ENCODE assay signal across 16 cellular contexts in the genomic region with DNA sequence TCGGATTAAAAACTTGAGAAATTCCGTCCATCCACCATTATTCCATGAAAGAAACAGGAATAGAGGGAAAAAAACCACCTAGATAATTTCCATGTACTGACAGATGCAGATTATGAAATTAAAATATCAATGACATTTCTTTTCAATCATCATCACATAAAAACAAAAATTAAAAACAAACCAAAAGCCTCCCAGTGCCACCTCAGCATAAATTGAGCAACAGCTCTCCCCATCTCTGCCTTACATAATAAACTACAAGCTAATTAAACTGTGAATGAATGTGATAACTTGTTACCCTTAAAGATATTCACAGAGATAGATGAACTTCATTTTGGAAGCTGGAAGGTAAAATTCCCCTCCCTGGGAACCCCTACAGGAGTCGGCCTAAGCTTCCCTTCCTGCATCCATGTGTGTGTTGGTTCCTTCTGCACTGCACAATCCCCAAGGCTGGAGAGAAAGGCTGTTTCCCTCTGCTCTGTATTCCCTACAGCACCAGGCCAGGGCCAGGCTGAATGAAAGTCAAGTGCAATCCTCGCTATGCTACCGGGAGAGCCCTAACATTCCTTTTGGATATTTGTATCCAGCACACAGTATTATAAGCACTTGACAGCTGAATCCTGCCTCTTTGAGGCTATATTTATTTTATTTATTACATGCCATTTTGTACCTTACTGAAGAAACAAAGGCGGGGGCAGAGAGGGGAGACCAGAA. TPM values are rescaled to one million over a fixed set of nuclear protein-coding genes. Genes with fewer than 3 reads are reported as not detected.
DNase-seq lines count a peak whose midpoint lies in the region; ATAC-seq and TF ChIP-seq lines count a peak whose summit lies in the region.
"Had no signal": no experiment of that assay in that cellular context is flagged by ENCODE, and none has a peak within 500 bp of the region (broad histone marks: within the 10 kb centered on the region; RNA-seq: fewer than 3 reads in every experiment).

No MANE protein-coding gene starts in this region.

- peak; percentile 9 to 29 for ATAC-seq in left cardiac atrium
- ATAC-seq: HCT116, sciatic nerve had no signal

- peaks cover 0 to 25% of the 10 kb centered on the region in 2 donors for H3K4me1 ChIP-seq in breast epithelium

- DNase-seq in Ammon's horn (ENCODE audit: low spot score) (peak; percentile 46), NCI-H69 (lab: John Stamatoyannopoulos, UW) (peak; percentile 56), left cardiac atrium (no peak), progenitor cell of endocrine pancreas (ENCODE audit: low spot score, unreplicated experiment) (no peak), HUDEP-2 (lab: John Stamatoyannopoulos, UW; ENCODE audit: unreplicated experiment in 76 of 76) (no peak), breast epithelium (ENCODE audit: low spot score in 2 of 2) (no peak), GM20000 (ENCODE audit: low spot score) (no peak)
- DNase-seq in activated CD4-positive, CD25-positive, alpha-beta regulatory T cell (lab: John Stamatoyannopoulos, UW): no peak
- DNase-seq: activated CD4-positive, alpha-beta T cell treated with anti-CD3 and anti-CD28 coated beads, Interleukin-2, amount 50 U/mL, for 1 hour; activated naive CD8-positive, alpha-beta T cell treated with anti-CD3 and anti-CD28 coated beads for 36 hours; Calu3; NCI-H2081 treated with DMSO at 0.1 percent for 48 hours; uterus had no signal

- H3K9me3 Mint-ChIP-seq in progenitor cell of endocrine pancreas (ENCODE audit: low read depth): no peaks in the 10 kb centered on the region
- H3K9me3 Mint-ChIP-seq: activated naive CD8-positive, alpha-beta T cell treated with anti-CD3 and anti-CD28 coated beads for 36 hours; central memory CD8-positive, alpha-beta T cell had no signal

- no peak for TF ChIP-seq CTCF in progenitor cell of endocrine pancreas (IDR thresholded peaks at IDR 0.05; ENCODE audit: unreplicated experiment)
- TF ChIP-seq CTCF in breast epithelium (IDR thresholded peaks at IDR 0.05): no peak
- no peak for TF ChIP-seq CTCF in GM20000 (IDR thresholded peaks at IDR 0.05; ENCODE audit: extremely low read depth, missing control alignments)

- H3K4me1 Mint-ChIP-seq in progenitor cell of endocrine pancreas (ENCODE audit: low read depth): peaks cover 65% of the 10 kb centered on the region

- no peak overlapping the region for H3K4me3 Mint-ChIP-seq in progenitor cell of endocrine pancreas (ENCODE audit: low read depth)
- H3K4me3 Mint-ChIP-seq: activated naive CD8-positive, alpha-beta T cell treated with anti-CD3 and anti-CD28 coated beads for 36 hours; central memory CD8-positive, alpha-beta T cell had no signal

- peak overlapping the region; percentile 18 for H3K27ac Mint-ChIP-seq in progenitor cell of endocrine pancreas
- H3K27ac Mint-ChIP-seq: activated naive CD8-positive, alpha-beta T cell treated with anti-CD3 and anti-CD28 coated beads for 36 hours had no signal

- no peak for TF ChIP-seq POLR2A in breast epithelium (IDR thresholded peaks at IDR 0.05)

- peaks cover 4% of the 10 kb centered on the region for H3K36me3 Mint-ChIP-seq in progenitor cell of endocrine pancreas (ENCODE audit: insufficient read depth)

- no peaks in the 10 kb centered on the region for H3K27me3 Mint-ChIP-seq in progenitor cell of endocrine pancreas
- H3K27me3 Mint-ChIP-seq: activated naive CD8-positive, alpha-beta T cell treated with anti-CD3 and anti-CD28 coated beads for 36 hours; central memory CD8-positive, alpha-beta T cell had no signal

- H3K4me3 ChIP-seq in breast epithelium: no peak overlapping the region
- H3K4me3 ChIP-seq: uterus had no signal

- no peak overlapping the region for H3K27ac ChIP-seq in breast epithelium

- intact Hi-C loops in left cardiac atrium (cut with DNase I) (no loop called here), breast epithelium (cut with DNase I; ENCODE audit: low total_unique reads) (loop anchor here (2.0 kb wide), 1 partner anchor 25 kb away; no protein-coding TSS in a partner anchor)

- H3K9me3 ChIP-seq in breast epithelium: no peaks in the 10 kb centered on the region
- H3K9me3 ChIP-seq: uterus had no signal

- no peaks in the 10 kb centered on the region for H3K27me3 ChIP-seq in breast epithelium
- H3K27me3 ChIP-seq: uterus had no signal

- no peaks in the 10 kb centered on the region for H3K36me3 ChIP-seq in breast epithelium
- H3K36me3 ChIP-seq: uterus had no signal

RNA-seq across cellular contexts. Expression of gene CCDC6, which starts 8.1 kb away (rescaled TPM):
- total RNA-seq in left cardiac atrium: 10 to 100 TPM; 21.0 to 24.3 TPM
- total RNA-seq in progenitor cell of endocrine pancreas: 57.6 TPM in 2 replicates
- total RNA-seq in breast epithelium: 10 to 100 TPM; 31.4 to 85.6 (median 44.9) TPM

Comparison
In these comparisons a context has a peak if more than half of its experiments do, and no peak if none do; other contexts are left out.
1. DNase-seq: peak in Ammon's horn (single experiment) and NCI-H69 (single experiment); none in left cardiac atrium (single experiment), progenitor cell of endocrine pancreas (single experiment), HUDEP-2 (0 of 76), breast epithelium (0 of 2), GM20000 (single experiment) and activated CD4-positive, CD25-positive, alpha-beta regulatory T cell (0 of 4).